2 cellular contexts compared by ENCODE assay signal in genomic region chr9:35728041-35728971, GRCh38.
TF ChIP-seq lines count a peak whose summit lies in the region.

No MANE protein-coding gene starts in this region.

TF ChIP-seq in A549, 52 proteins besides CTCF, POLR2A, EP300 and RAD21:
- TF ChIP-seq ZFP36 (IDR thresholded peaks at IDR 0.05; ENCODE audit: borderline replicate concordance, partially characterized antibody) (no peak), BHLHE40 (IDR thresholded peaks at IDR 0.05; ENCODE audit: low read depth, low read length) (no peak), ATOH8 (CRISPR knock-in tag; IDR thresholded peaks at IDR 0.05; ENCODE audit: low read depth) (no peak), HOXB13 (CRISPR knock-in tag; IDR thresholded peaks at IDR 0.05; ENCODE audit: low read depth) (no peak), JUN (IDR thresholded peaks at IDR 0.05) (peak in 1 of 2 experiments; percentile 32; a peak in 1 of 5 replicates), CEBPB (IDR thresholded peaks at IDR 0.05) (peak in 1 of 2 experiments; percentile 87; a peak in 3 of 4 replicates)

TF ChIP-seq in endothelial cell of umbilical vein, 7 proteins besides CTCF, POLR2A, EP300 and RAD21:
- TF ChIP-seq EZH2 (IDR thresholded peaks at IDR 0.05; ENCODE audit: borderline replicate concordance, low read depth, low read length, severe bottlenecking) (no peak), POLR2AphosphoS5 (IDR thresholded peaks at IDR 0.05; ENCODE audit: insufficient read depth, low read depth, low read length) (peak; percentile 81), GATA2 (IDR thresholded peaks at IDR 0.05; ENCODE audit: insufficient read depth, insufficient read length, low read depth, low read length) (no peak), MYC (IDR thresholded peaks at IDR 0.05; ENCODE audit: low read depth, low read length) (no peak), JUN (IDR thresholded peaks at IDR 0.05; ENCODE audit: borderline replicate concordance, insufficient read depth, insufficient read length, low read depth) (no peak), MAX (IDR thresholded peaks at IDR 0.05; ENCODE audit: insufficient read depth, insufficient read length) (no peak), FOS (IDR thresholded peaks at IDR 0.05; ENCODE audit: borderline replicate concordance, insufficient read depth, low read length) (peak; percentile 25)
